13 cellular contexts compared by ENCODE assay signal in the genomic region with DNA sequence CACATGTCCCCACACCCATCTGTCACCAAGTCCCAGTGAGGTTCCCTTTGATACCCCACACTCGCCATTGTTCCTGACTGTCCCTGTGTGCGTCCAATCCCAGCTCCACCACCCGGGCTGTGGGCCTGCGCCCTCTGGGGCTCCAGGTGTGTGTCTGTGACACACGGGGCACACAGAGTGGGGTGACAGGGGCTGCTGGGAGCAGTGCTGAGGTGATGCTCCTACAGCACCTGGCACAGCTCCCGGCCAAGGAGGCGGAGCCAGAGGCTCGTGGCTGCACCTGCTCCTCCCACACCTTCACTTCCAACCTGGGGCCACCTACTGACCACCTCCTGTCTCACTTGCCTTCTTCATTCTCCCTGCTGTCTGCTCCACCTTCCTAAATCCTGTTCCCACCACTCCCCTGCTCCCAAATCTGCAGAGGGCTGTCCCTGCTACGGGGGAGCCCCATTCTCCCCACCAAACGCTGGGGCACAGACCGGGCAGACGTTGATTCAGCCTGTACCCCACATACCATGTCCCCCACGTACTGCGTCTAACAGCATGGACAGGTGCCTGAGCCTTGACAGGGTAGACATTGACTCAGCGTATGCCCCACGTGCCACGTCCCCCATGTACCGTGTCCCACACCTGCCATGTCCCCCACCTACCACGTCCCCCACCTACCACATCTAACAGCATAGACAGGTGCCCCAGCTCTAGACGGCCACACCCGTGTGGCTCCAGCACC. TPM values are rescaled to one million over a fixed set of nuclear protein-coding genes. Genes with fewer than 3 reads are reported as not detected.
DNase-seq lines count a peak whose midpoint lies in the region; ATAC-seq, FAIRE-seq and TF ChIP-seq lines count a peak whose summit lies in the region.
"Had no signal": no experiment of that assay in that cellular context is flagged by ENCODE, and none has a peak within 500 bp of the region (broad histone marks: within the 10 kb centered on the region; RNA-seq: fewer than 3 reads in every experiment).

No MANE protein-coding gene starts in this region.

- no peak for FAIRE-seq in astrocyte (lab: Jason Lieb, UNC)
- FAIRE-seq: frontal cortex had no signal

- H3K4me3 ChIP-seq in GM23338 (no peak overlapping the region), LNCaP clone FGC (ENCODE audit: low read depth, low read length) (no peak overlapping the region), astrocyte (ENCODE audit: insufficient read depth, low read depth, low read length) (no peak overlapping the region), left lung (no peak overlapping the region), SJCRH30 (no peak overlapping the region)
- H3K4me3 ChIP-seq: adrenal gland, dorsolateral prefrontal cortex, suprapubic skin had no signal

- H3K9me3 ChIP-seq in astrocyte (ENCODE audit: insufficient read depth, low read depth, low read length) (no peaks in the 10 kb centered on the region), left lung (no peaks in the 10 kb centered on the region), SJCRH30 (replicated peaks) (no peaks in the 10 kb centered on the region)
- H3K9me3 ChIP-seq: adrenal gland, suprapubic skin had no signal

- H4K20me1 ChIP-seq in GM23338 (replicated peaks; ENCODE audit: insufficient read depth) (peaks cover 46% of the 10 kb centered on the region), astrocyte (ENCODE audit: insufficient read depth, low read length) (peaks cover 88% of the 10 kb centered on the region)

- H3K9me3 Mint-ChIP-seq in GM23338 = no peaks in the 10 kb centered on the region; the same call in 2 of the 3 replicates
- H3K9me3 Mint-ChIP-seq in astrocyte (ENCODE audit: unreplicated experiment) = no peaks in the 10 kb centered on the region
- H3K9me3 Mint-ChIP-seq: CD4-positive, alpha-beta T cell had no signal

- H3K27ac ChIP-seq in GM23338 (ENCODE audit: low read depth) (no peak overlapping the region), astrocyte (ENCODE audit: low read depth, low read length) (no peak overlapping the region), left lung (no peak overlapping the region), SJCRH30 (no peak overlapping the region)
- H3K27ac ChIP-seq: adrenal gland, suprapubic skin had no signal

- H3K36me3 Mint-ChIP-seq in GM23338 (ENCODE audit: low read depth) (peaks cover 73% of the 10 kb centered on the region), astrocyte (ENCODE audit: low read depth, unreplicated experiment) (peaks cover 14% of the 10 kb centered on the region)

- peak in 1 of 2 experiments; percentile 21; a peak in 3 of 4 replicates for TF ChIP-seq CTCF in GM23338 (conservative IDR thresholded peaks at IDR 0.05; ENCODE audit: low read depth in 2 of 2)
- peak; percentile 35 for TF ChIP-seq CTCF in LNCaP clone FGC (IDR thresholded peaks at IDR 0.05; ENCODE audit: control insufficient read depth, extremely low read depth, insufficient read depth)
- no peak for TF ChIP-seq CTCF in astrocyte (IDR thresholded peaks at IDR 0.05; ENCODE audit: insufficient read depth, low read depth, low read length)
- TF ChIP-seq CTCF in left lung (IDR thresholded peaks at IDR 0.05) = no peak

- H3K4me1 ChIP-seq in GM23338 (ENCODE audit: insufficient read depth) (no peaks in the 10 kb centered on the region), astrocyte (ENCODE audit: insufficient read depth, low read length) (no peaks in the 10 kb centered on the region), left lung (no peaks in the 10 kb centered on the region), SJCRH30 (peaks cover 7% of the 10 kb centered on the region; the same call in 1 of the 2 replicates)
- H3K4me1 ChIP-seq: adrenal gland had no signal

- H3K36me3 ChIP-seq in GM23338 (ENCODE audit: insufficient read depth) = peaks cover 28% of the 10 kb centered on the region
- peaks cover 18% of the 10 kb centered on the region for H3K36me3 ChIP-seq in astrocyte (ENCODE audit: insufficient read depth, low read length)
- H3K36me3 ChIP-seq in left lung = peaks cover 0 to 93% of the 10 kb centered on the region in 2 donors
- peaks cover 68% of the 10 kb centered on the region for H3K36me3 ChIP-seq in SJCRH30

- ATAC-seq in GM23338 (peak; percentile 54), left lung (peak; percentile 10), GM19395 (IDR thresholded peaks at IDR 0.05; ENCODE audit: unreplicated experiment) (no peak)

- no peak overlapping the region for H3K9ac ChIP-seq in astrocyte (ENCODE audit: low read length)

- H3K27me3 Mint-ChIP-seq in GM23338 (ENCODE audit: insufficient read depth, low read depth, poor library complexity) (peaks cover 15% of the 10 kb centered on the region), astrocyte (ENCODE audit: low read depth, unreplicated experiment) (no peaks in the 10 kb centered on the region)
- H3K27me3 Mint-ChIP-seq: CD4-positive, alpha-beta T cell had no signal

- DNase-seq in GM23338 (ENCODE audit: low spot score) (peak; percentile 37), LNCaP clone FGC (ENCODE audit: low read depth) (no peak), astrocyte (ENCODE audit: low read depth) (no peak), left lung (peak in 1 of 2 donors; percentile 54), DMS 273 treated with DMSO at 0.1 percent for 48 hours (lab: John Stamatoyannopoulos, UW) (no peak), SJCRH30 (no peak)
- DNase-seq: adrenal gland; CD4-positive, alpha-beta T cell; NCI-H1694 had no signal

- intact Hi-C loops in left lung (cut with DNase I) = no loop called here

- H3K4me2 ChIP-seq in GM23338 (no peak overlapping the region), astrocyte (ENCODE audit: low read length) (no peak overlapping the region)

- H3K27me3 ChIP-seq in GM23338 (ENCODE audit: insufficient read depth) (no peaks in the 10 kb centered on the region), astrocyte (ENCODE audit: insufficient read depth, low read length) (no peaks in the 10 kb centered on the region), left lung (no peaks in the 10 kb centered on the region), SJCRH30 (no peaks in the 10 kb centered on the region)
- H3K27me3 ChIP-seq: adrenal gland, dorsolateral prefrontal cortex, suprapubic skin had no signal

- no peaks in the 10 kb centered on the region for H3K9me2 ChIP-seq in GM23338 (ENCODE audit: insufficient read depth)

- H2AFZ ChIP-seq in GM23338 (no peak overlapping the region), astrocyte (ENCODE audit: low read depth, low read length) (no peak overlapping the region)

- H3K4me3 Mint-ChIP-seq in GM23338 = no peak overlapping the region
- H3K4me3 Mint-ChIP-seq in astrocyte (ENCODE audit: unreplicated experiment) = no peak overlapping the region
- H3K4me3 Mint-ChIP-seq: CD4-positive, alpha-beta T cell had no signal

- H3K4me1 Mint-ChIP-seq in GM23338 (peaks cover 16% of the 10 kb centered on the region), astrocyte (ENCODE audit: low read depth, unreplicated experiment) (no peaks in the 10 kb centered on the region)

- peaks cover 44% of the 10 kb centered on the region for H3F3A ChIP-seq in GM23338 (replicated peaks; ENCODE audit: low read depth)

- H3K79me2 ChIP-seq in GM23338 (replicated peaks; ENCODE audit: insufficient read depth) (peaks cover 84% of the 10 kb centered on the region), astrocyte (ENCODE audit: insufficient read depth, low read length) (peaks cover 85% of the 10 kb centered on the region)

- H3K27ac Mint-ChIP-seq in GM23338 = peak overlapping the region; percentile 89
- peak overlapping the region; percentile 41 for H3K27ac Mint-ChIP-seq in astrocyte (ENCODE audit: unreplicated experiment)
- H3K27ac Mint-ChIP-seq: CD4-positive, alpha-beta T cell had no signal

TF ChIP-seq in GM23338, 12 proteins besides CTCF, POLR2A, EP300 and RAD21 (continues in another document):
- no peak for TF ChIP-seq STAT1 (IDR thresholded peaks at IDR 0.05; ENCODE audit: unreplicated experiment)
- TF ChIP-seq JUNB (IDR thresholded peaks at IDR 0.05; ENCODE audit: unreplicated experiment) = no peak
- TF ChIP-seq, protein P1, sequence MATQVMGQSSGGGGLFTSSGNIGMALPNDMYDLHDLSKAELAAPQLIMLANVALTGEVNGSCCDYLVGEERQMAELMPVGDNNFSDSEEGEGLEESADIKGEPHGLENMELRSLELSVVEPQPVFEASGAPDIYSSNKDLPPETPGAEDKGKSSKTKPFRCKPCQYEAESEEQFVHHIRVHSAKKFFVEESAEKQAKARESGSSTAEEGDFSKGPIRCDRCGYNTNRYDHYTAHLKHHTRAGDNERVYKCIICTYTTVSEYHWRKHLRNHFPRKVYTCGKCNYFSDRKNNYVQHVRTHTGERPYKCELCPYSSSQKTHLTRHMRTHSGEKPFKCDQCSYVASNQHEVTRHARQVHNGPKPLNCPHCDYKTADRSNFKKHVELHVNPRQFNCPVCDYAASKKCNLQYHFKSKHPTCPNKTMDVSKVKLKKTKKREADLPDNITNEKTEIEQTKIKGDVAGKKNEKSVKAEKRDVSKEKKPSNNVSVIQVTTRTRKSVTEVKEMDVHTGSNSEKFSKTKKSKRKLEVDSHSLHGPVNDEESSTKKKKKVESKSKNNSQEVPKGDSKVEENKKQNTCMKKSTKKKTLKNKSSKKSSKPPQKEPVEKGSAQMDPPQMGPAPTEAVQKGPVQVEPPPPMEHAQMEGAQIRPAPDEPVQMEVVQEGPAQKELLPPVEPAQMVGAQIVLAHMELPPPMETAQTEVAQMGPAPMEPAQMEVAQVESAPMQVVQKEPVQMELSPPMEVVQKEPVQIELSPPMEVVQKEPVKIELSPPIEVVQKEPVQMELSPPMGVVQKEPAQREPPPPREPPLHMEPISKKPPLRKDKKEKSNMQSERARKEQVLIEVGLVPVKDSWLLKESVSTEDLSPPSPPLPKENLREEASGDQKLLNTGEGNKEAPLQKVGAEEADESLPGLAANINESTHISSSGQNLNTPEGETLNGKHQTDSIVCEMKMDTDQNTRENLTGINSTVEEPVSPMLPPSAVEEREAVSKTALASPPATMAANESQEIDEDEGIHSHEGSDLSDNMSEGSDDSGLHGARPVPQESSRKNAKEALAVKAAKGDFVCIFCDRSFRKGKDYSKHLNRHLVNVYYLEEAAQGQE (IDR thresholded peaks at IDR 0.05; ENCODE audit: unreplicated experiment) = no peak
- no peak for TF ChIP-seq CREB1 (CRISPR knock-in tag; IDR thresholded peaks at IDR 0.05; ENCODE audit: low read depth)

RNA-seq across cellular contexts. Expression of a gene that starts 16.4 kb away (rescaled TPM):
- total RNA-seq in GM23338 (2014; rRNA removed; shearing (Covaris generic)) = 50.2 TPM in 2 replicates
- polyA plus RNA-seq in GM23338 (2016; fragmentation: Nextera tagmentation; extraction: Ambion mirVana) = 20.3 and 22.5 TPM in 2 replicates
- total RNA-seq in astrocyte = 20.5 and 20.8 TPM in 2 replicates
- total RNA-seq in left lung = 10 to 100 TPM; 14.6 to 30.7 TPM
- total RNA-seq in SJCRH30 (2014; rRNA removed; shearing (Covaris generic)) = 21.8 and 25.7 TPM in 2 replicates

RNA-seq across cellular contexts. Expression of a gene that starts 30.2 kb away (rescaled TPM):
- 42.4 and 51.5 TPM in 2 replicates for total RNA-seq in GM23338 (2014; rRNA removed; shearing (Covaris generic))
- 71.2 and 75.5 TPM in 2 replicates for polyA plus RNA-seq in GM23338 (2016; fragmentation: Nextera tagmentation; extraction: Ambion mirVana)
- 42.5 and 45.7 TPM in 2 replicates for total RNA-seq in astrocyte
- 10 to 100 TPM; 36.6 to 37.9 TPM for total RNA-seq in left lung
- 27.6 and 27.8 TPM in 2 replicates for total RNA-seq in SJCRH30 (2014; rRNA removed; shearing (Covaris generic))
